Comparison of ENCODE assay signal across 19 cellular contexts in genomic region chr2:60306231-60306861, GRCh38.
DNase-seq lines count a peak whose midpoint lies in the region; ATAC-seq and TF ChIP-seq lines count a peak whose summit lies in the region.
"Had no signal": no experiment of that assay in that cellular context is flagged by ENCODE, and none has a peak within 500 bp of the region (broad histone marks: within the 10 kb centered on the region; RNA-seq: fewer than 3 reads in every experiment).

No MANE protein-coding gene starts in this region.

- no peak overlapping the region for H3K9ac ChIP-seq in smooth muscle cell (ENCODE audit: low read depth)

- H3K9me3 ChIP-seq in esophagus squamous epithelium (no peaks in the 10 kb centered on the region), smooth muscle cell (replicated peaks; ENCODE audit: low read depth) (no peaks in the 10 kb centered on the region)

- no peaks in the 10 kb centered on the region for H3F3A ChIP-seq in smooth muscle cell (ENCODE audit: low read depth)

- H3K4me1 ChIP-seq in esophagus squamous epithelium (peaks cover 0 to 38% (median 4%) of the 10 kb centered on the region in 3 donors), smooth muscle cell (ENCODE audit: low read depth) (peaks cover 6% of the 10 kb centered on the region)

- no peaks in the 10 kb centered on the region for H4K20me1 ChIP-seq in smooth muscle cell (ENCODE audit: low read depth)

- no peak overlapping the region for H3K4me2 ChIP-seq in smooth muscle cell

- H3K36me3 ChIP-seq in esophagus squamous epithelium = no peaks in the 10 kb centered on the region
- H3K36me3 ChIP-seq in smooth muscle cell (ENCODE audit: low read depth) = no peaks in the 10 kb centered on the region

- peak overlapping the region; percentile 48 for H2AFZ ChIP-seq in smooth muscle cell (ENCODE audit: low read depth)

- H3K4me3 ChIP-seq in esophagus squamous epithelium = no peak overlapping the region
- H3K4me3 ChIP-seq in smooth muscle cell = no peak overlapping the region

- TF ChIP-seq POLR2A in esophagus squamous epithelium (IDR thresholded peaks at IDR 0.05) = no peak

- intact Hi-C loops in esophagus squamous epithelium (cut with DNase I) = no loop called here

- TF ChIP-seq CTCF in esophagus squamous epithelium (IDR thresholded peaks at IDR 0.05) = no peak
- TF ChIP-seq CTCF in smooth muscle cell (IDR thresholded peaks at IDR 0.05; ENCODE audit: borderline replicate concordance, insufficient read depth, poor library complexity, severe bottlenecking) = no peak

- DNase-seq in DMS 273 (lab: John Stamatoyannopoulos, UW; ENCODE audit: unreplicated experiment) (peak; percentile 43), DMS 273 treated with DMSO at 0.1 percent for 48 hours (lab: John Stamatoyannopoulos, UW) (no peak), SKM-1 (lab: John Stamatoyannopoulos, UW; ENCODE audit: unreplicated experiment) (peak; percentile 38), esophagus squamous epithelium (lab: John Stamatoyannopoulos, UW) (no peak), smooth muscle cell (lab: John Stamatoyannopoulos, UW; ENCODE audit: unreplicated experiment) (no peak), inferior parietal cortex (ENCODE audit: extremely low spot score) (no peak)
- no peak for DNase-seq in stimulated activated CD4-positive, alpha-beta T cell treated with anti-CD3 and anti-CD28 coated beads, Interleukin-2, amount 100 ng/mL, for 48 hours
- DNase-seq: activated CD4-positive, alpha-beta T cell treated with anti-CD3 and anti-CD28 coated beads, Interleukin-2, amount 50 U/mL, for 1 hour; activated T-cell treated with anti-CD3 and anti-CD28 coated beads, Interleukin-2, amount 50 U/mL, for 72 hours; erythroblast; NCI-H1048; NCI-H510A treated with DMSO at 0.1 percent for 48 hours; right cardiac atrium; Right ventricle myocardium superior; trophoblast cell had no signal

- ATAC-seq in GM19351 (IDR thresholded peaks at IDR 0.05; ENCODE audit: unreplicated experiment) = no peak
- ATAC-seq: activated T-cell treated with anti-CD3 and anti-CD28 coated beads, Interleukin-2, amount 50 U/mL, for 72 hours; HepG2; right cardiac atrium had no signal

- H3K27ac ChIP-seq in esophagus squamous epithelium = peak overlapping the region in 3 of 4 donors; percentile 56 to 74 (median 63)
- H3K27ac ChIP-seq in smooth muscle cell (ENCODE audit: low read depth) = no peak overlapping the region
- H3K27ac ChIP-seq: 22Rv1, C4-2B had no signal

- H3K79me2 ChIP-seq in smooth muscle cell (ENCODE audit: low read depth) = no peaks in the 10 kb centered on the region

- 15 to 18% methylated on average over 3 to 5 of the region's 5 CpGs for WGBS in esophagus squamous epithelium, 2 donors
- WGBS in smooth muscle cell (ENCODE audit: low lambda C conversion rate) = 51% methylated on average over 5 of the region's 5 CpGs

- H3K27me3 ChIP-seq in esophagus squamous epithelium (no peaks in the 10 kb centered on the region), smooth muscle cell (ENCODE audit: low read depth) (no peaks in the 10 kb centered on the region)

Comparison
In these comparisons a context has a peak if more than half of its experiments do, and no peak if none do; other contexts are left out.
1. DNase-seq: peak in DMS 273 (single experiment) and SKM-1 (single experiment); none in DMS 273 treated with DMSO at 0.1 percent for 48 hours (single experiment), esophagus squamous epithelium (single experiment), smooth muscle cell (single experiment), stimulated activated CD4-positive, alpha-beta T cell treated with anti-CD3 and anti-CD28 coated beads, Interleukin-2, amount 100 ng/mL, for 48 hours (0 of 2) and inferior parietal cortex (single experiment).